9 cellular contexts compared by ENCODE assay signal in the genomic region with DNA sequence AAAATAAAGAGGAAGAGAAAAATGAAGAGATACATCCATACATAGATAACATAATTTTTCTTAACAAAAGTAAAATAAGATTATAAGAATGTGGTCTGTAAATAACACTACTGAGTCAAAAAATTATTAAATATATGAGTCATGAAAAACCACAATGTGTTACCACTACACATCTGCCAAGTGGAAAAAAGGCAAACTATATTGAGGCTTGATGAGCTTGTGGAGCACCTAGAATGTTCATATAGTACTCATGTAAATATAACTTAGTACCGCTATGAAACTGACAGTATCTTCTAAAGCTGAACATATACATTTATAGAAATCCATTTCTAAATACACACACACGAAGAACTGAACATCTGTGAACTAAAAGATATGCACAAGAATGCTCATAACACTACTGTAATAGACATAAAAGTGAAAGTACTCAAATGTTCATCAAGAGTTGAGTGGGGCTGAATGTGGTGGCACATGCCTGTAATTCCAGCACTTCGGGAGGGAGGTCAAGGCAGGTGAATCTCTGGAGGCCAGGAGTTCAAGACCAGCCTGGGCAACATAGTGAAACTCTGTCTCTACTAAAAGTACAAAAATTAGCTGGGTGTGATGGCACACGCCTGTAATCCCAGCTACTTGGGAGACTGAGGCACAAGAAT. TPM values are rescaled to one million over a fixed set of nuclear protein-coding genes. Genes with fewer than 3 reads are reported as not detected.
DNase-seq lines count a peak whose midpoint lies in the region; ATAC-seq, FAIRE-seq and TF ChIP-seq lines count a peak whose summit lies in the region.
"Had no signal": no experiment of that assay in that cellular context is flagged by ENCODE, and none has a peak within 500 bp of the region (broad histone marks: within the 10 kb centered on the region; RNA-seq: fewer than 3 reads in every experiment).

No MANE protein-coding gene starts in this region.

- H3K4me1 Mint-ChIP-seq in effector memory CD8-positive, alpha-beta T cell (ENCODE audit: low read depth in 2 of 2): peaks cover 9 to 21% of the 10 kb centered on the region in 2 donors

- peak overlapping the region; percentile 76 to 80 for H3K27ac Mint-ChIP-seq in effector memory CD8-positive, alpha-beta T cell

- no peaks in the 10 kb centered on the region for H3K27me3 ChIP-seq in mesendoderm (ENCODE audit: insufficient read depth, low read length, poor library complexity)

- no peak overlapping the region for H3K27ac ChIP-seq in mesendoderm (ENCODE audit: low read depth, low read length)

- no peaks in the 10 kb centered on the region for H3K36me3 ChIP-seq in mesendoderm (ENCODE audit: control insufficient read depth, insufficient read depth, low read length)

- no peak overlapping the region for H2BK5ac ChIP-seq in mesendoderm (ENCODE audit: low read length)

- no peaks in the 10 kb centered on the region for H3K79me2 ChIP-seq in mesendoderm (ENCODE audit: control insufficient read depth, insufficient read depth, low read length)

- H3K36me3 Mint-ChIP-seq in effector memory CD8-positive, alpha-beta T cell (ENCODE audit: insufficient read depth): no peaks in the 10 kb centered on the region

- H2BK15ac ChIP-seq in mesendoderm (replicated peaks; ENCODE audit: low read depth): no peak overlapping the region

- no peak overlapping the region for H3K4me3 ChIP-seq in mesendoderm (ENCODE audit: low read length)

- H3K9ac ChIP-seq in mesendoderm (ENCODE audit: low read length): no peak overlapping the region

- no peak overlapping the region for H2BK120ac ChIP-seq in mesendoderm (ENCODE audit: low read depth, low read length)

- WGBS in mesendoderm (ENCODE audit: extremely low coverage, insufficient coverage, low lambda C conversion rate): no CpG with 5 or more reads among the region's 4 CpGs

- no peak overlapping the region for H4K8ac ChIP-seq in mesendoderm (ENCODE audit: low read depth, low read length)

- no peak overlapping the region for H4K5ac ChIP-seq in mesendoderm (ENCODE audit: low read length)

- no peak overlapping the region for H3K56ac ChIP-seq in mesendoderm (ENCODE audit: low read length)

- no peak for DNase-seq in effector memory CD8-positive, alpha-beta T cell
- DNase-seq in NCI-H510A treated with DMSO at 0.1 percent for 48 hours (lab: John Stamatoyannopoulos, UW): no peak
- DNase-seq in MV-4-11 (lab: John Stamatoyannopoulos, UW): no peak
- no peak for DNase-seq in GM12892 (ENCODE audit: insufficient read length)
- no peak for DNase-seq in mesendoderm
- DNase-seq: effector CD8-positive, alpha-beta T cell had no signal

- TF ChIP-seq POLR2A in GM12892 (IDR thresholded peaks at IDR 0.05; ENCODE audit: low read depth, low read length): no peak

- no peaks in the 10 kb centered on the region for H3K27me3 Mint-ChIP-seq in effector memory CD8-positive, alpha-beta T cell

- no peaks in the 10 kb centered on the region for H3K9me3 Mint-ChIP-seq in effector memory CD8-positive, alpha-beta T cell

- H3K23ac ChIP-seq in mesendoderm (ENCODE audit: low read length): no peak overlapping the region

- FAIRE-seq in GM12892 (lab: Jason Lieb, UNC): no peak

- peak overlapping the region; percentile 45 to 46 for H3K4me3 Mint-ChIP-seq in effector memory CD8-positive, alpha-beta T cell

- H3K79me1 ChIP-seq in mesendoderm (ENCODE audit: low read length): no peaks in the 10 kb centered on the region

- H3K4me1 ChIP-seq in mesendoderm (ENCODE audit: control insufficient read depth, low read depth, low read length): no peaks in the 10 kb centered on the region

- H3K4me2 ChIP-seq in mesendoderm (ENCODE audit: low read length): no peak overlapping the region

- no peak overlapping the region for H3K18ac ChIP-seq in mesendoderm (ENCODE audit: low read length)

- no peak overlapping the region for H2AK5ac ChIP-seq in mesendoderm (ENCODE audit: low read length)

- no peak overlapping the region for H3K4ac ChIP-seq in mesendoderm (ENCODE audit: low read depth, low read length)

- ATAC-seq in GM18498 (IDR thresholded peaks at IDR 0.05; ENCODE audit: unreplicated experiment): peak; percentile 89
- peak; percentile 93 for ATAC-seq in GM21447 (IDR thresholded peaks at IDR 0.05; ENCODE audit: unreplicated experiment)
- ATAC-seq in HG03457 (IDR thresholded peaks at IDR 0.05; ENCODE audit: unreplicated experiment): peak; percentile 89
- ATAC-seq in effector memory CD8-positive, alpha-beta T cell (replicated peaks): peak; percentile 82

RNA-seq across cellular contexts. Expression of a gene that starts 18.5 kb away (rescaled TPM):
- 1.2 TPM for polyA plus RNA-seq in GM12892 (2012; ENCODE audit: missing spikeins)
- not detected for polyA plus RNA-seq in mesendoderm (2013, experiment 1 of 2)
- not detected for polyA plus RNA-seq in mesendoderm (2013, experiment 2 of 2)

RNA-seq across cellular contexts. Expression of a gene that starts 23.8 kb away (rescaled TPM):
- polyA plus RNA-seq in GM12892 (2012; ENCODE audit: missing spikeins): 22.3 TPM
- polyA plus RNA-seq in mesendoderm (2013, experiment 1 of 2): 0.13 TPM
- polyA plus RNA-seq in mesendoderm (2013, experiment 2 of 2): 0.27 TPM

RNA-seq across cellular contexts. Expression of a gene that starts 48.8 kb away (rescaled TPM):
- 25.4 TPM for polyA plus RNA-seq in GM12892 (2012; ENCODE audit: missing spikeins)
- polyA plus RNA-seq in mesendoderm (2013, experiment 1 of 2): 23.4 TPM
- 23.5 TPM for polyA plus RNA-seq in mesendoderm (2013, experiment 2 of 2)

RNA-seq across cellular contexts. Expression of a gene that starts 48.8 kb away (rescaled TPM):
- 8.3 TPM for polyA plus RNA-seq in GM12892 (2012; ENCODE audit: missing spikeins)
- 13.4 TPM for polyA plus RNA-seq in mesendoderm (2013, experiment 1 of 2)
- 13.4 TPM for polyA plus RNA-seq in mesendoderm (2013, experiment 2 of 2)
